Comparison of ENCODE assay signal across 12 cellular contexts in genomic region chr13:95924389-95924994, GRCh38.
DNase-seq lines count a peak whose midpoint lies in the region; ATAC-seq lines count a peak whose summit lies in the region.
"Had no signal": no experiment of that assay in that cellular context is flagged by ENCODE, and none has a peak within 500 bp of the region (broad histone marks: within the 10 kb centered on the region; RNA-seq: fewer than 3 reads in every experiment).

No MANE protein-coding gene starts in this region.

- peaks cover 3% of the 10 kb centered on the region for H3K79me1 ChIP-seq in mesenchymal stem cell (replicated peaks; ENCODE audit: low read length, poor library complexity, severe bottlenecking)

- no peak overlapping the region for H3K18ac ChIP-seq in mesenchymal stem cell (ENCODE audit: low read depth in 1 of 2, low read length in 2 of 2)

- no peak overlapping the region for H2BK120ac ChIP-seq in mesenchymal stem cell (ENCODE audit: low read depth, low read length)

- ATAC-seq in HG03457 (IDR thresholded peaks at IDR 0.05; ENCODE audit: unreplicated experiment) (no peak), right cardiac atrium (no peak), GM21381 (IDR thresholded peaks at IDR 0.05; ENCODE audit: unreplicated experiment) (no peak)
- ATAC-seq: left lobe of liver had no signal

- H3K4me2 ChIP-seq in mesenchymal stem cell (ENCODE audit: low read length, poor library complexity, severe bottlenecking): no peak overlapping the region

- H3K9ac ChIP-seq in mesenchymal stem cell (ENCODE audit: low read length): no peak overlapping the region

- H4K8ac ChIP-seq in mesenchymal stem cell (ENCODE audit: low read length): no peak overlapping the region

- DNase-seq in EH (ENCODE audit: low read depth) (peak; percentile 90), MV-4-11 (lab: John Stamatoyannopoulos, UW) (peak; percentile 36), brain pericyte (ENCODE audit: low read depth, low spot score) (peak; percentile 53), mesenchymal stem cell (peak; percentile 84), right cardiac atrium (no peak), medulla oblongata (ENCODE audit: extremely low spot score) (no peak)
- DNase-seq: activated CD4-positive, alpha-beta T cell treated with anti-CD3 and anti-CD28 coated beads, Interleukin-2, amount 50 U/mL, for 4 hours; NK-92 treated with Interleukin-12 subunit alpha and Interleukin-12 subunit beta, amount 100 ng/mL, for 24 hours; stimulated activated CD4-positive, alpha-beta T cell treated with anti-CD3 and anti-CD28 coated beads, Interleukin-12 subunit alpha, Interleukin-12 subunit beta, amount 100 ng/mL, for 4 hours had no signal

- H3K4ac ChIP-seq in mesenchymal stem cell (ENCODE audit: low read depth in 1 of 2, low read length in 2 of 2): no peak overlapping the region

- H3K27ac ChIP-seq in mesenchymal stem cell (ENCODE audit: low read length, poor library complexity, severe bottlenecking) (peak overlapping the region; percentile 91), right cardiac atrium (ENCODE audit: low read length) (no peak overlapping the region)

- H3K4me3 ChIP-seq in mesenchymal stem cell (ENCODE audit: insufficient read depth in 1 of 2, low read depth in 1 of 2, low read length in 2 of 2) (no peak overlapping the region), right cardiac atrium (ENCODE audit: low read length) (no peak overlapping the region)

- H2AFZ ChIP-seq in mesenchymal stem cell (ENCODE audit: low read depth, low read length): no peak overlapping the region

- H2BK5ac ChIP-seq in mesenchymal stem cell (ENCODE audit: low read depth, low read length, poor library complexity, severe bottlenecking): peak overlapping the region; percentile 79

- peaks cover 3% of the 10 kb centered on the region for H3K9me3 ChIP-seq in mesenchymal stem cell (ENCODE audit: control insufficient read depth, low read length)
- no peaks in the 10 kb centered on the region for H3K9me3 ChIP-seq in right cardiac atrium (ENCODE audit: control insufficient read depth, low read length)

- WGBS in mesenchymal stem cell: 5% methylated on average over 1 of the region's 5 CpGs
- 80% methylated on average over 5 of the region's 5 CpGs for WGBS in right cardiac atrium

- no peak overlapping the region for H4K91ac ChIP-seq in mesenchymal stem cell (ENCODE audit: low read length)

- H3K14ac ChIP-seq in mesenchymal stem cell (ENCODE audit: low read length in 2 of 2): no peak overlapping the region

- intact Hi-C loops in right cardiac atrium (cut with DNase I): no loop called here

- no peak overlapping the region for H2BK12ac ChIP-seq in mesenchymal stem cell (ENCODE audit: low read length in 2 of 2)

- no peak overlapping the region for H2AK5ac ChIP-seq in mesenchymal stem cell (ENCODE audit: low read length, severe bottlenecking)

- H3K27me3 ChIP-seq in mesenchymal stem cell (ENCODE audit: control insufficient read depth in 1 of 2, insufficient read depth in 1 of 2, low read length in 2 of 2) (no peaks in the 10 kb centered on the region), right cardiac atrium (ENCODE audit: control insufficient read depth, insufficient read depth) (no peaks in the 10 kb centered on the region)

- peaks cover 0 to 9% of the 10 kb centered on the region in 2 experiments for H3K36me3 ChIP-seq in mesenchymal stem cell (ENCODE audit: control insufficient read depth in 1 of 2, insufficient read depth in 2 of 2, low read depth in 1 of 2, low read length in 2 of 2)

- no peak overlapping the region for H3K23ac ChIP-seq in mesenchymal stem cell (ENCODE audit: low read length in 2 of 2)

- H3K4me1 ChIP-seq in mesenchymal stem cell (ENCODE audit: control insufficient read depth, insufficient read depth, low read depth, low read length) (no peaks in the 10 kb centered on the region), right cardiac atrium (ENCODE audit: control insufficient read depth, insufficient read depth, low read length) (no peaks in the 10 kb centered on the region)

- no peak overlapping the region for H2BK15ac ChIP-seq in mesenchymal stem cell (ENCODE audit: low read depth, poor library complexity, severe bottlenecking)

Comparison
In these comparisons a context has a peak if more than half of its experiments do, and no peak if none do; other contexts are left out.
1. DNase-seq: peak in EH (single experiment), MV-4-11 (single experiment), brain pericyte (single experiment) and mesenchymal stem cell (single experiment); none in right cardiac atrium (0 of 3) and medulla oblongata (single experiment).